Comparison of ENCODE assay signal across 8 cellular contexts in the genomic region with DNA sequence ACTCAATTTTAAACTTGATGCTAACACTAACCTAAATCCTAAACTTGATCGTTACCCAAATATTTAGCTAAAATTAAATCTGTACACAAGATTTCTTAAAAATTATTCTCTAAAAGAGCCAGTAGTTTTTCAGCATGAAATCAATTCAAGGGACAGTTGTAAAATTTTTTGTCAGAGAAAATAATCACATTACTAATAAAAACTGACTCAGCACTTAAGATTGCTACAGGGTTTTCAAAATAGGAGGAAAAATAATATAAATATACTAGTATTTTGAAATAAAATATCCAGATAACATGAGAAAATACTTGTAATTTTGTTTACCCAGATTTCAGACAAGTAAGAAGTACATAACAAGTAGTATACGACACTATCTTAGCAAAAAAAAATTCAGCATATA.
"Had no signal": no experiment of that assay in that cellular context is flagged by ENCODE, and none has a peak within 500 bp of the region (broad histone marks: within the 10 kb centered on the region; RNA-seq: fewer than 3 reads in every experiment).

No MANE protein-coding gene starts in this region.

- H3K4me3 ChIP-seq: GM23338 had no signal

- H2AFZ ChIP-seq: GM23338 had no signal

- H3K27ac ChIP-seq: KMS-11 had no signal

- DNase-seq: H9, HCEC 1CT, KBM-7 had no signal

- H3K9ac ChIP-seq: KMS-11 had no signal

- FAIRE-seq: H1, H54, HTR-8/SVneo had no signal

- ATAC-seq: GM23338 had no signal

- H3K4me2 ChIP-seq: GM23338, KMS-11 had no signal
